ENCODE assay signal across 8 cellular contexts in genomic region chr1:145965119-145965744, GRCh38. TPM values are rescaled to one million over a fixed set of nuclear protein-coding genes. Genes with fewer than 3 reads are reported as not detected.
DNase-seq lines count a peak whose midpoint lies in the region; ATAC-seq and TF ChIP-seq lines count a peak whose summit lies in the region.

No MANE protein-coding gene starts in this region.

- no peak overlapping the region for H3K18ac ChIP-seq in mesendoderm (ENCODE audit: low read length)

- no peaks in the 10 kb centered on the region for H3K27me3 Mint-ChIP-seq in activated naive CD4-positive, alpha-beta T cell treated with anti-CD3 and anti-CD28 coated beads, Interleukin-2, amount 50 U/mL, for 24 hours

- H3K4me3 ChIP-seq in brain microvascular endothelial cell (ENCODE audit: low read depth, low read length) (peak overlapping the region; percentile 84), mesendoderm (ENCODE audit: low read length) (peak overlapping the region; percentile 61), upper lobe of left lung (peak overlapping the region; percentile 20 to 65 (median 55))

- H2BK15ac ChIP-seq in mesendoderm (replicated peaks; ENCODE audit: low read depth): no peak overlapping the region

- H3K4ac ChIP-seq in mesendoderm (ENCODE audit: low read depth, low read length): no peak overlapping the region

- TF ChIP-seq POLR2A in upper lobe of left lung (IDR thresholded peaks at IDR 0.05): no peak

- peaks cover 10% of the 10 kb centered on the region for H3K36me3 Mint-ChIP-seq in activated naive CD4-positive, alpha-beta T cell treated with anti-CD3 and anti-CD28 coated beads, Interleukin-2, amount 50 U/mL, for 24 hours

- H3K23ac ChIP-seq in mesendoderm (ENCODE audit: low read length): no peak overlapping the region

- H3K4me3 Mint-ChIP-seq in activated naive CD4-positive, alpha-beta T cell treated with anti-CD3 and anti-CD28 coated beads, Interleukin-2, amount 50 U/mL, for 24 hours: peak overlapping the region; percentile 92

- no peaks in the 10 kb centered on the region for H3K79me2 ChIP-seq in mesendoderm (ENCODE audit: control insufficient read depth, insufficient read depth, low read length)

- H3K4me1 ChIP-seq in mesendoderm (ENCODE audit: control insufficient read depth, low read depth, low read length) (peaks cover 12% of the 10 kb centered on the region), upper lobe of left lung (peaks cover 33 to 47% (median 41%) of the 10 kb centered on the region in 4 donors)

- no peaks in the 10 kb centered on the region for H3K79me1 ChIP-seq in mesendoderm (ENCODE audit: low read length)

- ATAC-seq in upper lobe of left lung (ENCODE audit: low FRiP score in 2 of 2) (no peak), GM21825 (IDR thresholded peaks at IDR 0.05; ENCODE audit: unreplicated experiment) (no peak)

- H3K27me3 ChIP-seq in brain microvascular endothelial cell (replicated peaks): no peaks in the 10 kb centered on the region
- H3K27me3 ChIP-seq in mesendoderm (ENCODE audit: insufficient read depth, low read length, poor library complexity): peaks cover 6% of the 10 kb centered on the region
- H3K27me3 ChIP-seq in upper lobe of left lung: no peaks in the 10 kb centered on the region

- peak overlapping the region; percentile 72 for H3K4me2 ChIP-seq in mesendoderm (ENCODE audit: low read length)

- no CpG with 5 or more reads among the region's 5 CpGs for WGBS in mesendoderm (ENCODE audit: extremely low coverage, insufficient coverage, low lambda C conversion rate)
- WGBS in upper lobe of left lung, 2 donors: 1 to 3% methylated on average over 5 of the region's 5 CpGs

- peaks cover 5% of the 10 kb centered on the region for H3K9me3 Mint-ChIP-seq in activated naive CD4-positive, alpha-beta T cell treated with anti-CD3 and anti-CD28 coated beads, Interleukin-2, amount 50 U/mL, for 24 hours

- H4K8ac ChIP-seq in mesendoderm (ENCODE audit: low read depth, low read length): no peak overlapping the region

- no peak for TF ChIP-seq EP300 in upper lobe of left lung (IDR thresholded peaks at IDR 0.05)

- H3K9ac ChIP-seq in mesendoderm (ENCODE audit: low read length): peak overlapping the region; percentile 78

- H2BK120ac ChIP-seq in mesendoderm (ENCODE audit: low read depth, low read length): no peak overlapping the region

- no peak overlapping the region for H2AK5ac ChIP-seq in mesendoderm (ENCODE audit: low read length)

- H3K4me1 Mint-ChIP-seq in activated naive CD4-positive, alpha-beta T cell treated with anti-CD3 and anti-CD28 coated beads, Interleukin-2, amount 50 U/mL, for 24 hours: peaks cover 61% of the 10 kb centered on the region

- H3K27ac Mint-ChIP-seq in activated naive CD4-positive, alpha-beta T cell treated with anti-CD3 and anti-CD28 coated beads, Interleukin-2, amount 50 U/mL, for 24 hours: peak overlapping the region; percentile 73

- peaks cover 0 to 3% (median 0%) of the 10 kb centered on the region in 4 donors for H3K9me3 ChIP-seq in upper lobe of left lung

- no peak overlapping the region for H2BK5ac ChIP-seq in mesendoderm (ENCODE audit: low read length)

- TF ChIP-seq CTCF in brain microvascular endothelial cell (IDR thresholded peaks at IDR 0.05; ENCODE audit: low read depth, low read length, missing control alignments) (no peak), upper lobe of left lung (IDR thresholded peaks at IDR 0.05) (no peak)

- H3K56ac ChIP-seq in mesendoderm (ENCODE audit: low read length): peak overlapping the region; percentile 84

- H4K5ac ChIP-seq in mesendoderm (ENCODE audit: low read length): no peak overlapping the region

- in situ Hi-C loops in brain microvascular endothelial cell (cut with HindIII; ENCODE audit: low pct_ligation_motif_present, low sequenced_read_pairs): no loop called here

- no peak overlapping the region for H3K27ac ChIP-seq in brain microvascular endothelial cell
- no peak overlapping the region for H3K27ac ChIP-seq in mesendoderm (ENCODE audit: low read depth, low read length)
- H3K27ac ChIP-seq in upper lobe of left lung: peak overlapping the region; percentile 78 to 93 (median 91)

- no peaks in the 10 kb centered on the region for H3K36me3 ChIP-seq in brain microvascular endothelial cell (replicated peaks)
- H3K36me3 ChIP-seq in mesendoderm (ENCODE audit: control insufficient read depth, insufficient read depth, low read length): no peaks in the 10 kb centered on the region
- no peaks in the 10 kb centered on the region for H3K36me3 ChIP-seq in upper lobe of left lung

- no peak for DNase-seq in activated naive CD4-positive, alpha-beta T cell treated with anti-CD3 and anti-CD28 coated beads, Interleukin-2, amount 50 U/mL, for 16 hours
- DNase-seq in brain microvascular endothelial cell (no peak), mesendoderm (no peak), upper lobe of left lung (no peak), SKM-1 (lab: John Stamatoyannopoulos, UW; ENCODE audit: unreplicated experiment) (no peak), NK-92 (lab: John Stamatoyannopoulos, UW; ENCODE audit: unreplicated experiment) (no peak)

RNA-seq across cellular contexts. Expression of gene POLR3GL, which starts 0.7 kb away (rescaled TPM):
- polyA plus RNA-seq in mesendoderm (2013, experiment 1 of 2): 2.9 TPM
- 3.3 TPM for polyA plus RNA-seq in mesendoderm (2013, experiment 2 of 2)
- total RNA-seq in upper lobe of left lung: 10 to 100 TPM; 18.7 to 25.7 (median 22.5) TPM

RNA-seq across cellular contexts. Expression of gene ANKRD34A, which starts 0.9 kb away (rescaled TPM):
- polyA plus RNA-seq in mesendoderm (2013, experiment 1 of 2): 0.11 TPM
- 0.13 TPM for polyA plus RNA-seq in mesendoderm (2013, experiment 2 of 2)
- total RNA-seq in upper lobe of left lung: 1 to 10 TPM in 2 of 6 donors, under 1 TPM in 4; 0.30 to 2.6 (median 0.73) TPM

RNA-seq across cellular contexts. Expression of gene LIX1L, which starts 7.4 kb away (rescaled TPM):
- polyA plus RNA-seq in mesendoderm (2013, experiment 1 of 2): 2.8 TPM
- polyA plus RNA-seq in mesendoderm (2013, experiment 2 of 2): 2.7 TPM
- 10 to 100 TPM in 5 of 6 donors, 1 to 10 TPM in 1; 5.2 to 35.6 (median 16.5) TPM for total RNA-seq in upper lobe of left lung

RNA-seq across cellular contexts. Expression of gene TXNIP, which starts 31.1 kb away (rescaled TPM):
- 2.3 TPM for polyA plus RNA-seq in mesendoderm (2013, experiment 1 of 2)
- polyA plus RNA-seq in mesendoderm (2013, experiment 2 of 2): 2.0 TPM
- total RNA-seq in upper lobe of left lung: 1,000 to 10,000 TPM in 3 of 6 donors, 100 to 1,000 TPM in 3; 703 to 1,481 (median 910) TPM

RNA-seq across cellular contexts. Expression of gene RBM8A, which starts 37.9 kb away (rescaled TPM):
- polyA plus RNA-seq in mesendoderm (2013, experiment 1 of 2): 413 TPM
- 408 TPM for polyA plus RNA-seq in mesendoderm (2013, experiment 2 of 2)
- 100 to 1,000 TPM in 3 of 6 donors, 10 to 100 TPM in 3; 30.1 to 144 (median 101) TPM for total RNA-seq in upper lobe of left lung

Comparison
In these comparisons a context has a peak if more than half of its experiments do, and no peak if none do; other contexts are left out.
1. H3K27ac ChIP-seq: peak in upper lobe of left lung (4 of 4); none in brain microvascular endothelial cell (single experiment) and mesendoderm (single experiment).
2. Peak in every context shown above with its lines, with median percentiles within 50 percentile points of each other: H3K4me3 ChIP-seq.